ENCODE assay signal across 19 cellular contexts in genomic region chr22:30884211-30885000, GRCh38.
DNase-seq lines count a peak whose midpoint lies in the region; ATAC-seq, FAIRE-seq and TF ChIP-seq lines count a peak whose summit lies in the region.
"Had no signal": no experiment of that assay in that cellular context is flagged by ENCODE, and none has a peak within 500 bp of the region (broad histone marks: within the 10 kb centered on the region; RNA-seq: fewer than 3 reads in every experiment).

No MANE protein-coding gene starts in this region.

- FAIRE-seq in kidney (lab: Jason Lieb, UNC), result no peak
- FAIRE-seq: A549, D721Med, H1 had no signal

- H3K9ac ChIP-seq in kidney (ENCODE audit: low read length in 2 of 2), result no peak overlapping the region

- 92% methylated on average over 18 of the region's 18 CpGs for WGBS in sigmoid colon, 2 donors

- H3K27me3 Mint-ChIP-seq in T-cell, result no peaks in the 10 kb centered on the region

- ATAC-seq in left ventricle myocardium superior (no peak), HG02588 (IDR thresholded peaks at IDR 0.05; ENCODE audit: unreplicated experiment) (no peak), T-cell (replicated peaks in 1 of 4) (no peak)
- ATAC-seq: A549; CD8-positive, alpha-beta T cell had no signal

- no peak overlapping the region for H3K4me3 Mint-ChIP-seq in T-cell
- H3K4me3 Mint-ChIP-seq: CD8-positive, alpha-beta T cell had no signal

- H3K9me3 Mint-ChIP-seq in T-cell, result no peaks in the 10 kb centered on the region
- H3K9me3 Mint-ChIP-seq: CD8-positive, alpha-beta T cell had no signal

- peaks cover 0 to 5% of the 10 kb centered on the region in 2 donors for H3K4me1 ChIP-seq in kidney (ENCODE audit: control insufficient read depth in 1 of 2, insufficient read depth in 1 of 2, low read depth in 1 of 2, low read length in 2 of 2)
- H3K4me1 ChIP-seq in sigmoid colon, result no peaks in the 10 kb centered on the region
- H3K4me1 ChIP-seq: SJSA1 had no signal

- TF ChIP-seq CTCF in kidney (IDR thresholded peaks at IDR 0.05; ENCODE audit: borderline replicate concordance, extremely low read depth, insufficient read depth) (no peak), sigmoid colon (IDR thresholded peaks at IDR 0.05) (no peak)

- no peaks in the 10 kb centered on the region for H3K27me3 ChIP-seq in sigmoid colon
- H3K27me3 ChIP-seq: SJSA1 had no signal

- H3K27ac ChIP-seq in kidney (ENCODE audit: low read depth in 2 of 2, low read length in 2 of 2) (no peak overlapping the region), sigmoid colon (no peak overlapping the region)
- H3K27ac ChIP-seq: SJSA1 had no signal

- DNase-seq in left ventricle myocardium superior (peak; percentile 21), cardiac septum (ENCODE audit: low spot score) (no peak), NCI-H2171 treated with DMSO at 0.1 percent for 48 hours (lab: John Stamatoyannopoulos, UW) (peak; percentile 53), kidney (peak; percentile 57), sigmoid colon (peak; percentile 34), T-cell (no peak)
- no peak for DNase-seq in activated CD4-positive, alpha-beta T cell treated with anti-CD3 and anti-CD28 coated beads, Interleukin-2, amount 50 U/mL, for 48 hours
- DNase-seq: CD8-positive, alpha-beta T cell; DMS79; KBM-7; NCI-H1105; NCI-H2227 treated with DMSO at 0.1 percent for 48 hours; NCI-H510A treated with DMSO at 0.1 percent for 48 hours; NCI-H82 had no signal

- TF ChIP-seq EP300 in sigmoid colon (IDR thresholded peaks at IDR 0.05), result no peak

- POLR2A ChIA-PET in T-cell (lab: Charles Lee), result no interaction called here

- no peak overlapping the region for H3K27ac Mint-ChIP-seq in T-cell
- H3K27ac Mint-ChIP-seq: CD8-positive, alpha-beta T cell had no signal

- TF ChIP-seq POLR2A in sigmoid colon (IDR thresholded peaks at IDR 0.05), result no peak

- CTCF ChIA-PET in T-cell (lab: Charles Lee), result no interaction called here

- H3K36me3 Mint-ChIP-seq in T-cell, result peaks cover 3% of the 10 kb centered on the region

- H3K9me3 ChIP-seq in kidney (ENCODE audit: control insufficient read depth in 1 of 2, low read length in 2 of 2) (no peaks in the 10 kb centered on the region), sigmoid colon (no peaks in the 10 kb centered on the region)
- H3K9me3 ChIP-seq: A549, SJSA1 had no signal

- H3K4me3 ChIP-seq in kidney (ENCODE audit: low read length in 2 of 2) (no peak overlapping the region), sigmoid colon (no peak overlapping the region)
- H3K4me3 ChIP-seq: A549, SJSA1 had no signal

- H3K4me1 Mint-ChIP-seq in T-cell, result no peaks in the 10 kb centered on the region

- intact Hi-C loops in left ventricle myocardium superior (cut with micrococcal nuclease) (no loop called here), cardiac septum (cut with DNase I) (no loop called here), kidney (cut with DNase I) (no loop called here), sigmoid colon (cut with DNase I) (no loop called here)

- H3K36me3 ChIP-seq in kidney (ENCODE audit: control insufficient read depth in 1 of 2, insufficient read depth in 2 of 2, low read length in 2 of 2), result peaks cover 0 to 2% of the 10 kb centered on the region in 2 donors
- H3K36me3 ChIP-seq in sigmoid colon, result peaks cover 0 to 4% (median 0%) of the 10 kb centered on the region in 4 donors
- H3K36me3 ChIP-seq: SJSA1 had no signal

Comparison
In these comparisons a context has a peak if more than half of its experiments do, and no peak if none do; other contexts are left out.
1. DNase-seq: peak in left ventricle myocardium superior (single experiment), NCI-H2171 treated with DMSO at 0.1 percent for 48 hours (single experiment), kidney (single experiment) and sigmoid colon (single experiment); none in cardiac septum (single experiment), activated CD4-positive, alpha-beta T cell treated with anti-CD3 and anti-CD28 coated beads, Interleukin-2, amount 50 U/mL, for 48 hours (0 of 2) and T-cell (0 of 34).